20 cellular contexts compared by ENCODE assay signal in the genomic region with DNA sequence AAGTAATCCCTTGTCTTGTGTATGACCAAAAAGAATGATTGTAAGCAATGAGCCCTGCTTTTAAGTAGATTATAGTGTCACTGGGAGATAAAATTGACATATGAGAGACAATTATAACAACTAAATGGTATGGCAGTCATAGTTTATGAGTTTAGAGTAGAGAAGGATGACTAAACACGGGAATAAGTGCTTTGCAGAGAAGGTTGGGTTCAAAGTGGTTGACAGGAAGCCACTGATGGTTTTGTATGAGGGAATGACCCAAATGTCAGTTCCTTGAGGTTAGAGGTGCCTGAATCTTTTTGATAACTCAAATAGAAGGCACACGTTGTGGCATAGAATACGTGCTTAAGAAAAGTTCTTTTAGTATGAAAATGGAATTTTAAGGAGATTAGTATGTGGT.
DNase-seq lines count a peak whose midpoint lies in the region; ATAC-seq and TF ChIP-seq lines count a peak whose summit lies in the region.
"Had no signal": no experiment of that assay in that cellular context is flagged by ENCODE, and none has a peak within 500 bp of the region (broad histone marks: within the 10 kb centered on the region; RNA-seq: fewer than 3 reads in every experiment).

No MANE protein-coding gene starts in this region.

- no peaks in the 10 kb centered on the region for H3K36me3 ChIP-seq in Loucy (ENCODE audit: insufficient read depth, low read length)
- no peaks in the 10 kb centered on the region for H3K36me3 ChIP-seq in neural cell (ENCODE audit: insufficient read depth, low read length)
- H3K36me3 ChIP-seq: BE2C had no signal

- H3K9me3 ChIP-seq in Loucy (ENCODE audit: insufficient read depth, low read depth, low read length) (no peaks in the 10 kb centered on the region; the same call in 1 of the 2 replicates), neural cell (ENCODE audit: low read length) (no peaks in the 10 kb centered on the region)
- H3K9me3 ChIP-seq: BE2C had no signal

- H4K20me1 ChIP-seq in Loucy (ENCODE audit: insufficient read depth, low read length, poor library complexity, severe bottlenecking) = no peaks in the 10 kb centered on the region
- no peaks in the 10 kb centered on the region for H4K20me1 ChIP-seq in neural cell (ENCODE audit: insufficient read depth)

- H3K9me2 ChIP-seq in Loucy (replicated peaks; ENCODE audit: low read depth, low read length) (no peaks in the 10 kb centered on the region), neural cell (ENCODE audit: insufficient read depth, low read length) (peaks cover 3% of the 10 kb centered on the region)

- H3F3A ChIP-seq in Loucy (ENCODE audit: low read depth) (no peaks in the 10 kb centered on the region), neural cell (ENCODE audit: insufficient read depth, low read length, poor library complexity, severe bottlenecking) (no peaks in the 10 kb centered on the region)

- H3K4me3 ChIP-seq in Loucy (ENCODE audit: low read length, poor library complexity, severe bottlenecking) (no peak overlapping the region), neural cell (ENCODE audit: low read length) (no peak overlapping the region)
- H3K4me3 ChIP-seq: GM23248 had no signal

- no peaks in the 10 kb centered on the region for H3K36me3 Mint-ChIP-seq in activated CD8-positive, alpha-beta T cell treated with anti-CD3 and anti-CD28 coated beads for 36 hours (ENCODE audit: low read depth)
- H3K36me3 Mint-ChIP-seq in activated CD8-positive, alpha-beta T cell treated with anti-CD3 and anti-CD28 coated beads, Interleukin-2, amount 10 ng/mL, durations not matched to agents 7 days and 5 days (ENCODE audit: low read depth) = no peaks in the 10 kb centered on the region
- H3K36me3 Mint-ChIP-seq: CD4-positive, CD25-positive, alpha-beta regulatory T cell; IgD-negative memory B cell had no signal

- peaks cover 15% of the 10 kb centered on the region for H3K4me1 ChIP-seq in Loucy (ENCODE audit: insufficient read depth, low read length, poor library complexity, severe bottlenecking)
- H3K4me1 ChIP-seq: BE2C had no signal

- H3K9ac ChIP-seq in Loucy (ENCODE audit: low read depth, low read length, poor library complexity, severe bottlenecking) (no peak overlapping the region), neural cell (ENCODE audit: low read length) (no peak overlapping the region)
- H3K9ac ChIP-seq: GM23248 had no signal

- no peaks in the 10 kb centered on the region for H3K9me3 Mint-ChIP-seq in activated CD8-positive, alpha-beta T cell treated with anti-CD3 and anti-CD28 coated beads for 36 hours
- H3K9me3 Mint-ChIP-seq in activated CD8-positive, alpha-beta T cell treated with anti-CD3 and anti-CD28 coated beads, Interleukin-2, amount 10 ng/mL, durations not matched to agents 7 days and 5 days (ENCODE audit: insufficient read depth) = no peaks in the 10 kb centered on the region

- no peak overlapping the region for H3K27ac Mint-ChIP-seq in activated CD8-positive, alpha-beta T cell treated with anti-CD3 and anti-CD28 coated beads for 36 hours
- no peak overlapping the region for H3K27ac Mint-ChIP-seq in activated CD8-positive, alpha-beta T cell treated with anti-CD3 and anti-CD28 coated beads, Interleukin-2, amount 10 ng/mL, durations not matched to agents 7 days and 5 days
- H3K27ac Mint-ChIP-seq: CD4-positive, CD25-positive, alpha-beta regulatory T cell; CD8-positive, alpha-beta memory T cell; IgD-negative memory B cell had no signal

- H3K79me2 ChIP-seq in Loucy (ENCODE audit: insufficient read depth, low read length) (no peaks in the 10 kb centered on the region), neural cell (replicated peaks; ENCODE audit: insufficient read depth, low read length) (no peaks in the 10 kb centered on the region)

- no peak overlapping the region for H3K27ac ChIP-seq in neural cell (ENCODE audit: low read length)
- H3K27ac ChIP-seq: GM23248 had no signal

- H3K4me3 Mint-ChIP-seq in activated CD8-positive, alpha-beta T cell treated with anti-CD3 and anti-CD28 coated beads for 36 hours = no peak overlapping the region
- no peak overlapping the region for H3K4me3 Mint-ChIP-seq in activated CD8-positive, alpha-beta T cell treated with anti-CD3 and anti-CD28 coated beads, Interleukin-2, amount 10 ng/mL, durations not matched to agents 7 days and 5 days
- H3K4me3 Mint-ChIP-seq: CD4-positive, CD25-positive, alpha-beta regulatory T cell; CD8-positive, alpha-beta memory T cell; IgD-negative memory B cell had no signal

- peak; percentile 10 for ATAC-seq in activated CD8-positive, alpha-beta T cell treated with anti-CD3 and anti-CD28 coated beads for 36 hours
- ATAC-seq in activated CD8-positive, alpha-beta T cell treated with anti-CD3 and anti-CD28 coated beads, Interleukin-2, amount 10 ng/mL, durations not matched to agents 7 days and 5 days = no peak
- ATAC-seq in omental fat pad (ENCODE audit: low FRiP score) = no peak
- ATAC-seq in HG03196 (IDR thresholded peaks at IDR 0.05; ENCODE audit: unreplicated experiment) = no peak

- H3K4me2 ChIP-seq in Loucy (ENCODE audit: low read depth, low read length, poor library complexity, severe bottlenecking) (peak overlapping the region; percentile 24), neural cell (ENCODE audit: low read length) (peak overlapping the region; percentile 4)

- H3K27me3 ChIP-seq in Loucy (ENCODE audit: insufficient read depth, low read length, poor library complexity, severe bottlenecking) (no peaks in the 10 kb centered on the region), neural cell (ENCODE audit: insufficient read depth, low read depth, low read length) (no peaks in the 10 kb centered on the region)
- H3K27me3 ChIP-seq: BE2C had no signal

- intact Hi-C loops in activated CD8-positive, alpha-beta T cell treated with anti-CD3 and anti-CD28 coated beads for 36 hours (cut with micrococcal nuclease) = no loop called here

- H2AFZ ChIP-seq in Loucy (ENCODE audit: low read length) = no peak overlapping the region
- H2AFZ ChIP-seq in neural cell (ENCODE audit: low read depth, low read length) = no peak overlapping the region
- H2AFZ ChIP-seq: GM23248 had no signal

- no peak for TF ChIP-seq RAD21 in neural cell (conservative IDR thresholded peaks at IDR 0.05)

- CTCF ChIA-PET in activated CD8-positive, alpha-beta T cell treated with anti-CD3 and anti-CD28 coated beads for 36 hours (lab: Charles Lee) = no interaction called here
- CTCF ChIA-PET in activated CD8-positive, alpha-beta T cell treated with anti-CD3 and anti-CD28 coated beads, Interleukin-2, amount 10 ng/mL, durations not matched to agents 7 days and 5 days (lab: Charles Lee) = no interaction called here

- TF ChIP-seq CTCF in activated CD8-positive, alpha-beta T cell treated with anti-CD3 and anti-CD28 coated beads for 36 hours (IDR thresholded peaks at IDR 0.05) = no peak
- no peak for TF ChIP-seq CTCF in Loucy (conservative IDR thresholded peaks at IDR 0.05; ENCODE audit: low read length)
- TF ChIP-seq CTCF in neural cell (IDR thresholded peaks at IDR 0.05; ENCODE audit: poor library complexity, severe bottlenecking) = no peak
- TF ChIP-seq CTCF in omental fat pad (IDR thresholded peaks at IDR 0.05) = no peak

- H3K27me3 Mint-ChIP-seq in activated CD8-positive, alpha-beta T cell treated with anti-CD3 and anti-CD28 coated beads for 36 hours = peaks cover 6% of the 10 kb centered on the region
- peaks cover 5% of the 10 kb centered on the region for H3K27me3 Mint-ChIP-seq in activated CD8-positive, alpha-beta T cell treated with anti-CD3 and anti-CD28 coated beads, Interleukin-2, amount 10 ng/mL, durations not matched to agents 7 days and 5 days (ENCODE audit: low read depth)
- H3K27me3 Mint-ChIP-seq: CD8-positive, alpha-beta memory T cell; IgD-negative memory B cell had no signal

- POLR2A ChIA-PET in activated CD8-positive, alpha-beta T cell treated with anti-CD3 and anti-CD28 coated beads for 36 hours (lab: Charles Lee) = no interaction called here
- POLR2A ChIA-PET in activated CD8-positive, alpha-beta T cell treated with anti-CD3 and anti-CD28 coated beads, Interleukin-2, amount 10 ng/mL, durations not matched to agents 7 days and 5 days (lab: Charles Lee) = no interaction called here

- no peak for TF ChIP-seq EP300 in neural cell (conservative IDR thresholded peaks at IDR 0.05; ENCODE audit: poor library complexity, severe bottlenecking)

- peaks cover 2% of the 10 kb centered on the region for H3K4me1 Mint-ChIP-seq in activated CD8-positive, alpha-beta T cell treated with anti-CD3 and anti-CD28 coated beads for 36 hours (ENCODE audit: low read depth)
- peaks cover 5% of the 10 kb centered on the region for H3K4me1 Mint-ChIP-seq in activated CD8-positive, alpha-beta T cell treated with anti-CD3 and anti-CD28 coated beads, Interleukin-2, amount 10 ng/mL, durations not matched to agents 7 days and 5 days (ENCODE audit: low read depth)
- H3K4me1 Mint-ChIP-seq: CD4-positive, CD25-positive, alpha-beta regulatory T cell; CD8-positive, alpha-beta memory T cell had no signal

- DNase-seq in activated CD8-positive, alpha-beta T cell treated with anti-CD3 and anti-CD28 coated beads for 36 hours = no peak
- DNase-seq in activated CD8-positive, alpha-beta T cell treated with anti-CD3 and anti-CD28 coated beads, Interleukin-2, amount 10 ng/mL, durations not matched to agents 7 days and 5 days = no peak
- peak; percentile 27 for DNase-seq in EH (ENCODE audit: low read depth)
- DNase-seq in islet precursor cell = no peak
- no peak for DNase-seq in omental fat pad (ENCODE audit: low spot score)
- DNase-seq: 8988T; BE2C; C1 segment of cervical spinal cord; CD4-positive, CD25-positive, alpha-beta regulatory T cell; CD8-positive, alpha-beta memory T cell; COR-L47; DMS 273 treated with DMSO at 0.1 percent for 48 hours; DMS53; DND-41; GM23248; HCEC 1CT had no signal

TF ChIP-seq in neural cell, 6 proteins besides CTCF, POLR2A, EP300 and RAD21:
- no peak for TF ChIP-seq MXI1 (conservative IDR thresholded peaks at IDR 0.05; ENCODE audit: poor library complexity, severe bottlenecking)
- TF ChIP-seq SMC3 (conservative IDR thresholded peaks at IDR 0.05; ENCODE audit: poor library complexity) = no peak
- no peak for TF ChIP-seq EZH2 (IDR thresholded peaks at IDR 0.05; ENCODE audit: borderline replicate concordance, insufficient read depth, low read length, poor library complexity, severe bottlenecking)
- TF ChIP-seq TAF1 (IDR thresholded peaks at IDR 0.05; ENCODE audit: low read depth) = no peak
- no peak for TF ChIP-seq POLR2AphosphoS5 (IDR thresholded peaks at IDR 0.05)
TF ChIP-seq in neural cell: peak in this region for 0.
